1 cellular context compared by ENCODE assay signal in genomic region chr2:39522518-39522877, GRCh38.
TF ChIP-seq lines count a peak whose summit lies in the region.

No MANE protein-coding gene starts in this region.

TF ChIP-seq in IMR-90, 13 proteins besides CTCF, POLR2A, EP300 and RAD21 (continued from another document):
- no peak for TF ChIP-seq ELK1 (IDR thresholded peaks at IDR 0.05; ENCODE audit: borderline replicate concordance, low read depth, low read length)
- TF ChIP-seq CHD1 (IDR thresholded peaks at IDR 0.05; ENCODE audit: low read depth, low read length) = no peak
- no peak for TF ChIP-seq MXI1 (IDR thresholded peaks at IDR 0.05; ENCODE audit: borderline replicate concordance, low read depth, low read length)
- no peak for TF ChIP-seq MAZ (IDR thresholded peaks at IDR 0.05; ENCODE audit: borderline replicate concordance, low read depth, low read length)
- no peak for TF ChIP-seq RCOR1 (IDR thresholded peaks at IDR 0.05; ENCODE audit: insufficient replicate concordance, low read length)
- no peak for TF ChIP-seq FOS (IDR thresholded peaks at IDR 0.05; ENCODE audit: low read depth, low read length)
- TF ChIP-seq NFE2L2 (IDR thresholded peaks at IDR 0.05; ENCODE audit: low read depth, low read length) = no peak
- TF ChIP-seq USF2 (IDR thresholded peaks at IDR 0.05; ENCODE audit: low read depth, low read length) = no peak
- no peak for TF ChIP-seq BHLHE40 (IDR thresholded peaks at IDR 0.05; ENCODE audit: low read depth, low read length)
- TF ChIP-seq MAFK (IDR thresholded peaks at IDR 0.05; ENCODE audit: low read depth, low read length) = no peak
- no peak for TF ChIP-seq RFX5 (IDR thresholded peaks at IDR 0.05; ENCODE audit: low read depth, low read length)
